Comparison of ENCODE assay signal across 8 cellular contexts in genomic region chr14:56195727-56196126, GRCh38.
DNase-seq lines count a peak whose midpoint lies in the region; ATAC-seq and TF ChIP-seq lines count a peak whose summit lies in the region.

No MANE protein-coding gene starts in this region.

- no peak overlapping the region for H2AFZ ChIP-seq in H9 (ENCODE audit: low read length)

- H3K27ac ChIP-seq in H9 (ENCODE audit: insufficient read length, low read depth, low read length) = no peak overlapping the region

- no peak overlapping the region for H2AK5ac ChIP-seq in H9 (ENCODE audit: insufficient read length, low read length)

- no peak overlapping the region for H2BK15ac ChIP-seq in H9 (ENCODE audit: low read depth, low read length)

- peak; percentile 52 for DNase-seq in Right ventricle myocardium superior
- DNase-seq in Right ventricle myocardium inferior (ENCODE audit: missing footprints) = no peak
- peak; percentile 91 for DNase-seq in NCI-H2081 treated with DMSO at 0.1 percent for 48 hours (lab: John Stamatoyannopoulos, UW)
- peak; percentile 40 for DNase-seq in amniotic epithelial cell (ENCODE audit: low read depth)
- DNase-seq in renal cortical epithelial cell (ENCODE audit: low read depth) = peak; percentile 76
- DNase-seq in H9 = no peak
- no peak for DNase-seq in putamen (ENCODE audit: low spot score)

- H3K9ac ChIP-seq in H9 (ENCODE audit: extremely low read depth, insufficient read length, low read length) = no peak overlapping the region

- no peak overlapping the region for H2BK5ac ChIP-seq in H9 (ENCODE audit: insufficient read length, low read length)

- H3K27ac Mint-ChIP-seq in H9 = peak overlapping the region in 1 of 3 experiments; percentile 32; a peak in 2 of 7 replicates

- no CpG with 5 or more reads among the region's 6 CpGs for WGBS in H9 (ENCODE audit: extremely low coverage, insufficient read length, low lambda C conversion rate)

- H3K14ac ChIP-seq in H9 (ENCODE audit: insufficient read depth, low read length) = no peak overlapping the region

- TF ChIP-seq CTCF in H9 (conservative IDR thresholded peaks at IDR 0.05) = no peak

- intact Hi-C loops in Right ventricle myocardium superior (cut with DNase I) = no loop called here
- intact Hi-C loops in Right ventricle myocardium inferior (cut with DNase I) = no loop called here

- H3K4me1 ChIP-seq in H9 (ENCODE audit: insufficient read depth, low read length) = no peaks in the 10 kb centered on the region

- H3K79me2 ChIP-seq in H9 (ENCODE audit: insufficient read depth, low read length) = peaks cover 2% of the 10 kb centered on the region; the same call in 1 of the 2 replicates

- H3K56ac ChIP-seq in H9 (ENCODE audit: insufficient read length, low read depth, low read length) = no peak overlapping the region

- H3K9me3 ChIP-seq in H9 (ENCODE audit: control insufficient read depth, low read depth, low read length) = no peaks in the 10 kb centered on the region

- H3K4ac ChIP-seq in H9 (ENCODE audit: low read depth, low read length) = no peak overlapping the region

- H3K4me2 ChIP-seq in H9 (ENCODE audit: insufficient read depth, insufficient read length, low read length) = no peak overlapping the region

- H2BK120ac ChIP-seq in H9 (ENCODE audit: low read depth, low read length, poor library complexity, severe bottlenecking) = no peak overlapping the region

- peaks cover 7 to 18% of the 10 kb centered on the region in 2 experiments; a peak in 3 of 4 replicates for H3K4me1 Mint-ChIP-seq in H9

- H2BK12ac ChIP-seq in H9 (ENCODE audit: insufficient read length, low read depth, low read length) = no peak overlapping the region

- H3K23me2 ChIP-seq in H9 (ENCODE audit: insufficient read length, low read depth, low read length, poor library complexity, severe bottlenecking) = no peaks in the 10 kb centered on the region

- H2BK20ac ChIP-seq in H9 (ENCODE audit: low read depth, low read length, poor library complexity, severe bottlenecking) = no peak overlapping the region

- H3K27me3 Mint-ChIP-seq in H9 (ENCODE audit: low read depth) = no peaks in the 10 kb centered on the region

- H3K23ac ChIP-seq in H9 (ENCODE audit: insufficient read length, low read depth, low read length) = no peak overlapping the region

- H3K79me1 ChIP-seq in H9 (ENCODE audit: insufficient read depth, low read depth, low read length, poor library complexity, severe bottlenecking) = no peaks in the 10 kb centered on the region

- H3K9me3 Mint-ChIP-seq in H9 = no peaks in the 10 kb centered on the region

- no peak overlapping the region for H3K4me3 Mint-ChIP-seq in H9

- H3K18ac ChIP-seq in H9 (ENCODE audit: insufficient read length, low read depth, low read length) = no peak overlapping the region

- no peak overlapping the region for H4K8ac ChIP-seq in H9 (replicated peaks; ENCODE audit: insufficient read length, low read depth, low read length)

- ATAC-seq in Right ventricle myocardium superior (ENCODE audit: poor library complexity) (peak; percentile 46), Right ventricle myocardium inferior (no peak), HG02642 (IDR thresholded peaks at IDR 0.05; ENCODE audit: poor library complexity, unreplicated experiment) (peak; percentile 87)

- no peak overlapping the region for H3T11ph ChIP-seq in H9 (ENCODE audit: low read length)

- H4K5ac ChIP-seq in H9 (ENCODE audit: insufficient read length, low read depth, low read length) = no peak overlapping the region

- H4K91ac ChIP-seq in H9 (ENCODE audit: insufficient read length, low read depth, low read length) = no peak overlapping the region

- H4K20me1 ChIP-seq in H9 (ENCODE audit: control insufficient read depth, insufficient read depth, insufficient read length) = no peaks in the 10 kb centered on the region

- H3K36me3 Mint-ChIP-seq in H9 (ENCODE audit: insufficient read depth in 1 of 3, low read depth in 3 of 3) = no peaks in the 10 kb centered on the region

- no peaks in the 10 kb centered on the region for H3K27me3 ChIP-seq in H9 (ENCODE audit: insufficient read depth, low read length)

Comparison
In these comparisons a context has a peak if more than half of its experiments do, and no peak if none do; other contexts are left out.
1. DNase-seq: peak in Right ventricle myocardium superior (single experiment), NCI-H2081 treated with DMSO at 0.1 percent for 48 hours (single experiment), amniotic epithelial cell (single experiment) and renal cortical epithelial cell (single experiment); none in Right ventricle myocardium inferior (single experiment), H9 (single experiment) and putamen (single experiment).